ENCODE assay signal across 21 cellular contexts in the genomic region with DNA sequence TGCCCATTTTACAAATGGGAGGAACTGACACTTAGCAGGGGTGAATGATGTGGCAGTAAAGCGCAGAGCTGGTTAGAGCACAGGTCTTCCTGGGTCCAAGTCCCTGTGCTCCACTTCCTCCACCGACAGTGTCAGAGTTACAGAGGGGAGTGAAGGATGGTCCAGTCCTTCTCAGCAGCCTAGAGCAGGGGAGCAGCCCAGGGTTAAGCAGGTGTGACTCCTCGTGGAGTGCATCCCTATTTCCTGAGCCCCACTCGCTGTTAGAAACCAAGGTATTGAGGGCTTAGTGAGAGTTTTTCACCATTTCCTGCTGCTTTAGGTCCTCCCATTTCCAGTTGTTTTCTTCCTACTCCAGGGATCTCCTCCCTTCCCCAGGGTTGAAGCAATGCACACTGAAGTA.
DNase-seq lines count a peak whose midpoint lies in the region; ATAC-seq, FAIRE-seq and TF ChIP-seq lines count a peak whose summit lies in the region.
"Had no signal": no experiment of that assay in that cellular context is flagged by ENCODE, and none has a peak within 500 bp of the region (broad histone marks: within the 10 kb centered on the region; RNA-seq: fewer than 3 reads in every experiment).

No MANE protein-coding gene starts in this region.

- CTCF ChIA-PET in Calu3 (lab: Charles Lee), result no interaction called here
- CTCF ChIA-PET in K562 (lab: Yijun Ruan, JAX; ENCODE audit: low intra/inter-chr PET ratio), result no interaction called here

- H2AFZ ChIP-seq in K562 (ENCODE audit: low read depth, low read length), result no peak overlapping the region
- H2AFZ ChIP-seq: GM23338 had no signal

- BruUV-seq in Calu3 (replicated peaks; lab: Mats Ljungman, UMichigan), result no TSS peak
- no TSS peak for BruUV-seq in K562 (replicated peaks; lab: Mats Ljungman, UMichigan)

- no peaks in the 10 kb centered on the region for H3K9me3 ChIP-seq in K562 (replicated peaks; ENCODE audit: control insufficient read depth, insufficient read depth, low read depth, low read length)
- H3K9me3 ChIP-seq: Caco-2 had no signal

- H3K27me3 ChIP-seq in K562 (ENCODE audit: control insufficient read depth in 2 of 2, insufficient read depth in 2 of 2, low read length in 2 of 2), result no peaks in the 10 kb centered on the region

- no peaks in the 10 kb centered on the region for H3K9me1 ChIP-seq in K562 (ENCODE audit: control insufficient read depth, insufficient read depth, low read length)

- FAIRE-seq in K562 (lab: Jason Lieb, UNC), result no peak
- FAIRE-seq: A204.1, GM12892, GM18507, H54, HTR-8/SVneo had no signal

- TF ChIP-seq CTCF in Calu3 (IDR thresholded peaks at IDR 0.05; ENCODE audit: unreplicated experiment) (no peak), K562 (IDR thresholded peaks at IDR 0.05 in 2 of 3, conservative IDR thresholded peaks at IDR 0.05 in 1 of 3; ENCODE audit: insufficient read depth in 2 of 3, low read depth in 1 of 3, low read length in 3 of 3) (no peak)

- TF ChIP-seq RAD21 in K562 (CRISPR knock-in tag; conservative IDR thresholded peaks at IDR 0.05 in 1 of 2, IDR thresholded peaks at IDR 0.05 in 1 of 2), result no peak

- no peaks in the 10 kb centered on the region for H3K79me2 ChIP-seq in K562 (ENCODE audit: control insufficient read depth, insufficient read depth, low read length)

- H3K36me3 Mint-ChIP-seq in Calu3 (ENCODE audit: insufficient read depth, unreplicated experiment), result peaks cover 95% of the 10 kb centered on the region
- no peaks in the 10 kb centered on the region for H3K36me3 Mint-ChIP-seq in natural killer cell treated with Interleukin-12 subunit alpha and Interleukin-12 subunit beta and Interleukin-15 and Interleukin-18, amount 100 ng/mL, for 72 hours
- H3K36me3 Mint-ChIP-seq: IgD-negative memory B cell had no signal

- H3K4me1 ChIP-seq in K562 (replicated peaks in 1 of 2; ENCODE audit: control insufficient read depth in 2 of 2, insufficient read depth in 2 of 2, low read length in 2 of 2), result no peaks in the 10 kb centered on the region
- H3K4me1 ChIP-seq: Caco-2 had no signal

- no peak overlapping the region for H3K9ac ChIP-seq in K562 (ENCODE audit: insufficient read depth in 1 of 2, low read depth in 2 of 2, low read length in 2 of 2)

- intact Hi-C loops in Calu3 (cut with micrococcal nuclease; ENCODE audit: unreplicated experiment) (no loop called here), K562 (cut with micrococcal nuclease) (no loop called here)

- H3K27ac ChIP-seq in K562 (ENCODE audit: extremely low read depth, low read depth, low read length) (no peak overlapping the region), substantia nigra (ENCODE audit: low read depth, low read length, poor library complexity, severe bottlenecking) (no peak overlapping the region)
- H3K27ac ChIP-seq: C4-2B had no signal

- no peaks in the 10 kb centered on the region for H3K9me3 Mint-ChIP-seq in Calu3 (ENCODE audit: low read depth, unreplicated experiment)
- no peaks in the 10 kb centered on the region for H3K9me3 Mint-ChIP-seq in natural killer cell treated with Interleukin-12 subunit alpha and Interleukin-12 subunit beta and Interleukin-15 and Interleukin-18, amount 100 ng/mL, for 72 hours
- H3K9me3 Mint-ChIP-seq: CD4-positive, alpha-beta T cell; GM23338; IgD-negative memory B cell had no signal

- 79% methylated on average over 4 of the region's 4 CpGs for whole genome bisulfite sequencing in K562 (ENCODE audit: insufficient coverage, low coverage, missing lambda C conversion rate)

- DNase-seq in Calu3 (no peak), K562 (ENCODE audit: extremely low read depth in 1 of 4, low spot score in 3 of 4) (no peak), NK-92 (lab: John Stamatoyannopoulos, UW; ENCODE audit: unreplicated experiment) (no peak), NCI-H1105 (lab: John Stamatoyannopoulos, UW) (no peak), substantia nigra (lab: John Stamatoyannopoulos, UW) (no peak)
- DNase-seq in natural killer cell treated with Interleukin-12 subunit alpha and Interleukin-12 subunit beta and Interleukin-15 and Interleukin-18, amount 100 ng/mL, for 72 hours (ENCODE audit: low spot score), result no peak
- DNase-seq: AML-193; Caco-2; CD4-positive, alpha-beta T cell; DMS153; DMS79; GDM1; HCEC 1CT had no signal

- H3K36me3 ChIP-seq in K562 (ENCODE audit: control insufficient read depth, insufficient read depth, low read length), result peaks cover 29% of the 10 kb centered on the region; the same call in 2 of the 3 replicates

- ATAC-seq in K562, result peak; percentile 36
- ATAC-seq in natural killer cell treated with Interleukin-12 subunit alpha and Interleukin-12 subunit beta and Interleukin-15 and Interleukin-18, amount 100 ng/mL, for 72 hours, result no peak
- ATAC-seq: GM23338 had no signal

- no peak overlapping the region for H3K4me2 ChIP-seq in K562 (ENCODE audit: insufficient read depth, low read length)
- H3K4me2 ChIP-seq: GM23338 had no signal

- in situ Hi-C loops in K562 (cut with MboI), result no loop called here

- no peaks in the 10 kb centered on the region for H3K4me1 Mint-ChIP-seq in Calu3 (ENCODE audit: low read depth, unreplicated experiment)
- peaks cover 0 to 12% of the 10 kb centered on the region in 2 donors for H3K4me1 Mint-ChIP-seq in natural killer cell treated with Interleukin-12 subunit alpha and Interleukin-12 subunit beta and Interleukin-15 and Interleukin-18, amount 100 ng/mL, for 72 hours (ENCODE audit: low read depth in 2 of 2)
- H3K4me1 Mint-ChIP-seq: IgD-negative memory B cell had no signal

- H3K4me3 ChIP-seq in K562, result no peak overlapping the region
- H3K4me3 ChIP-seq: GM23338 had no signal

- H3K27me3 Mint-ChIP-seq in Calu3 (ENCODE audit: unreplicated experiment), result no peaks in the 10 kb centered on the region
- no peaks in the 10 kb centered on the region for H3K27me3 Mint-ChIP-seq in natural killer cell treated with Interleukin-12 subunit alpha and Interleukin-12 subunit beta and Interleukin-15 and Interleukin-18, amount 100 ng/mL, for 72 hours
- H3K27me3 Mint-ChIP-seq: CD4-positive, alpha-beta T cell; IgD-negative memory B cell had no signal

- TF ChIP-seq EP300 in K562 (IDR thresholded peaks at IDR 0.05; ENCODE audit: low read length), result no peak

- POLR2A ChIA-PET in K562 (lab: Yijun Ruan, JAX), result interaction anchor here (1.1 kb wide), 1 partner anchor 12 kb away, joined by 3 read pairs; no protein-coding TSS in a partner anchor

- no peak overlapping the region for H3K4me3 Mint-ChIP-seq in Calu3 (ENCODE audit: low read depth, unreplicated experiment)
- no peak overlapping the region for H3K4me3 Mint-ChIP-seq in natural killer cell treated with Interleukin-12 subunit alpha and Interleukin-12 subunit beta and Interleukin-15 and Interleukin-18, amount 100 ng/mL, for 72 hours
- H3K4me3 Mint-ChIP-seq: CD4-positive, alpha-beta T cell; GM23338; IgD-negative memory B cell had no signal

- H3K27ac Mint-ChIP-seq in Calu3 (ENCODE audit: unreplicated experiment), result peak overlapping the region; percentile 54
- H3K27ac Mint-ChIP-seq in natural killer cell treated with Interleukin-12 subunit alpha and Interleukin-12 subunit beta and Interleukin-15 and Interleukin-18, amount 100 ng/mL, for 72 hours, result peak overlapping the region; percentile 3 to 57
- H3K27ac Mint-ChIP-seq: CD4-positive, alpha-beta T cell; GM23338; IgD-negative memory B cell had no signal

- no peak for TF ChIP-seq POLR2A in K562 (conservative IDR thresholded peaks at IDR 0.05)

- 0 out of 2 replicates have a peak, but pooled peaks cover 3% of the 10 kb centered on the region for H4K20me1 ChIP-seq in K562 (replicated peaks; ENCODE audit: control insufficient read depth, insufficient read depth, low read length)

TF ChIP-seq in K562, 482 proteins besides CTCF, POLR2A, EP300 and RAD21 (continues in another document):
- TF ChIP-seq, protein P1, sequence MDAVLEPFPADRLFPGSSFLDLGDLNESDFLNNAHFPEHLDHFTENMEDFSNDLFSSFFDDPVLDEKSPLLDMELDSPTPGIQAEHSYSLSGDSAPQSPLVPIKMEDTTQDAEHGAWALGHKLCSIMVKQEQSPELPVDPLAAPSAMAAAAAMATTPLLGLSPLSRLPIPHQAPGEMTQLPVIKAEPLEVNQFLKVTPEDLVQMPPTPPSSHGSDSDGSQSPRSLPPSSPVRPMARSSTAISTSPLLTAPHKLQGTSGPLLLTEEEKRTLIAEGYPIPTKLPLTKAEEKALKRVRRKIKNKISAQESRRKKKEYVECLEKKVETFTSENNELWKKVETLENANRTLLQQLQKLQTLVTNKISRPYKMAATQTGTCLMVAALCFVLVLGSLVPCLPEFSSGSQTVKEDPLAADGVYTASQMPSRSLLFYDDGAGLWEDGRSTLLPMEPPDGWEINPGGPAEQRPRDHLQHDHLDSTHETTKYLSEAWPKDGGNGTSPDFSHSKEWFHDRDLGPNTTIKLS (IDR thresholded peaks at IDR 0.05; ENCODE audit: borderline replicate concordance, low read depth), result no peak
- TF ChIP-seq ZSCAN32 (CRISPR knock-in tag; IDR thresholded peaks at IDR 0.05) (no peak), BRCA1 (IDR thresholded peaks at IDR 0.05) (no peak), BRCA1 (CRISPR knock-in tag; IDR thresholded peaks at IDR 0.05) (no peak), KDM4B (IDR thresholded peaks at IDR 0.05; ENCODE audit: borderline replicate concordance in 2 of 2, low read depth in 1 of 2) (no peak), NRF1 (conservative IDR thresholded peaks at IDR 0.05 in 1 of 2, IDR thresholded peaks at IDR 0.05 in 1 of 2) (no peak), FOXJ2 (tag; IDR thresholded peaks at IDR 0.05) (no peak)
- TF ChIP-seq, protein P2, sequence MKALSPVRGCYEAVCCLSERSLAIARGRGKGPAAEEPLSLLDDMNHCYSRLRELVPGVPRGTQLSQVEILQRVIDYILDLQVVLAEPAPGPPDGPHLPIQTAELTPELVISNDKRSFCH (CRISPR knock-in tag; IDR thresholded peaks at IDR 0.05), result no peak
- TF ChIP-seq, protein P2 (tag; IDR thresholded peaks at IDR 0.05), result no peak
